In the genomic region with DNA sequence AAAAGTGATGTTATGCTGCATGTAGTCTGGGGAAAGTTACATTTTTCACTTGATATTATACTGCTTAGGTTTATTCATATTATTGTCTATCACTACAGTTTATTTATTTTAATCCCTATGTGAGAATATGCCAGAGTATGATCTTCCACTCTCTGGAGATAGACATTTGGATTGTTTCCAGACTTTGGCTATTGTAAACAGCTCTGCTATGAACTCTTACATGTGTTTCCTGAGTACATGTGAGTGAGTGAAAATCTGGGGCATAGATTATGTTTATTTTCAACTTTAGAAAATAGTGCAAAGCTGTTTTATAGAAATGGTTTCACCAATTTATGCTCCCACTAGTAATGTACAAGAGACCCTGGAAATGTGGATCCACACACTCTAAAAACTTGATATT, we compare ENCODE assay signal across 19 cellular contexts. TPM values are rescaled to one million over a fixed set of nuclear protein-coding genes. Genes with fewer than 3 reads are reported as not detected.
A peak's percentile ranks its signal among the peaks of the same experiment; 100 is the strongest.
DNase-seq lines count a peak whose midpoint lies in the region; ATAC-seq, FAIRE-seq and TF ChIP-seq lines count a peak whose summit lies in the region.
"Had no signal": no experiment of that assay in that cellular context is flagged by ENCODE, and none has a peak within 500 bp of the region (broad histone marks: within the 10 kb centered on the region; RNA-seq: fewer than 3 reads in every experiment).

No MANE protein-coding gene starts in this region.

- no peak for FAIRE-seq in HepG2 (lab: Jason Lieb, UNC)
- FAIRE-seq: A549, D721Med had no signal

- no peaks in the 10 kb centered on the region for H3K36me3 Mint-ChIP-seq in activated naive CD4-positive, alpha-beta T cell treated with anti-CD3 and anti-CD28 coated beads, Interleukin-2, amount 10 ng/mL, durations not matched to agents 7 days and 5 days
- H3K36me3 Mint-ChIP-seq: CD8-positive, alpha-beta memory T cell had no signal

- no peak overlapping the region for H3K27ac Mint-ChIP-seq in activated naive CD4-positive, alpha-beta T cell treated with anti-CD3 and anti-CD28 coated beads, Interleukin-2, amount 10 ng/mL, durations not matched to agents 7 days and 5 days
- H3K27ac Mint-ChIP-seq: CD8-positive, alpha-beta memory T cell had no signal

- in situ Hi-C loops in HepG2 (cut with HindIII; ENCODE audit: extremely low pct_ligation_motif_present, low pct_unique_long_range_greater_than_20kb) = no loop called here

- no peak overlapping the region for H3K4me3 Mint-ChIP-seq in activated naive CD4-positive, alpha-beta T cell treated with anti-CD3 and anti-CD28 coated beads, Interleukin-2, amount 10 ng/mL, durations not matched to agents 7 days and 5 days
- H3K4me3 Mint-ChIP-seq: CD8-positive, alpha-beta memory T cell had no signal

- peaks cover 4% of the 10 kb centered on the region for H3K4me1 Mint-ChIP-seq in activated naive CD4-positive, alpha-beta T cell treated with anti-CD3 and anti-CD28 coated beads, Interleukin-2, amount 10 ng/mL, durations not matched to agents 7 days and 5 days
- H3K4me1 Mint-ChIP-seq: CD8-positive, alpha-beta memory T cell had no signal

- H3K9me3 Mint-ChIP-seq in activated naive CD4-positive, alpha-beta T cell treated with anti-CD3 and anti-CD28 coated beads, Interleukin-2, amount 10 ng/mL, durations not matched to agents 7 days and 5 days = no peaks in the 10 kb centered on the region
- H3K9me3 Mint-ChIP-seq: CD8-positive, alpha-beta memory T cell had no signal

- DNase-seq in NCI-H2196 (lab: John Stamatoyannopoulos, UW; ENCODE audit: unreplicated experiment) = peak; percentile 12
- no peak for DNase-seq in NCI-H2196 treated with DMSO at 0.1 percent for 48 hours (lab: John Stamatoyannopoulos, UW; ENCODE audit: unreplicated experiment)
- peak; percentile 1 for DNase-seq in NCI-H1694 treated with DMSO at 0.1 percent for 48 hours (lab: John Stamatoyannopoulos, UW)
- DNase-seq in dermis blood vessel endothelial cell = peak; percentile 93
- DNase-seq in HepG2 (ENCODE audit: low spot score) = no peak
- DNase-seq in activated naive CD4-positive, alpha-beta T cell treated with anti-CD3 and anti-CD28 coated beads, Interleukin-2, amount 10 ng/mL, durations not matched to agents 7 days and 5 days = no peak
- DNase-seq: CD8-positive, alpha-beta memory T cell; EL; GOT3; KG1; NCI-H1436 treated with DMSO at 0.1 percent for 48 hours; NCI-H510A treated with DMSO at 0.1 percent for 48 hours; NCI-H82; SK-N-SH had no signal

- no peak overlapping the region for H3K27ac ChIP-seq in HepG2 (ENCODE audit: extremely low read length, insufficient read depth, low read length)
- H3K27ac ChIP-seq: A549; BLaER1 treated with 17β-estradiol and CSF1 and Interleukin-3, amounts not matched to agents 10 nM and 100 nM had no signal

- CTCF ChIA-PET in HepG2 (lab: Yijun Ruan, JAX; ENCODE audit: low intra/inter-chr PET ratio, low total read pairs) = no interaction called here
- CTCF ChIA-PET in activated naive CD4-positive, alpha-beta T cell treated with anti-CD3 and anti-CD28 coated beads, Interleukin-2, amount 10 ng/mL, durations not matched to agents 7 days and 5 days (lab: Charles Lee) = no interaction called here

- no peak overlapping the region for H3K4me3 ChIP-seq in HepG2 (replicated peaks in 1 of 3; ENCODE audit: insufficient read depth in 1 of 3, low read depth in 2 of 3, low read length in 3 of 3)
- H3K4me3 ChIP-seq: A549; BLaER1 treated with 17β-estradiol and CSF1 and Interleukin-3, amounts not matched to agents 10 nM and 100 nM had no signal

- BruUV-seq in HepG2 (replicated peaks; lab: Mats Ljungman, UMichigan) = no TSS peak

- TF ChIP-seq CTCF in HepG2 (CRISPR knock-in tag; IDR thresholded peaks at IDR 0.05) = no peak

- no peaks in the 10 kb centered on the region for H3K36me3 ChIP-seq in HepG2 (replicated peaks in 1 of 2; ENCODE audit: control insufficient read depth in 1 of 2, insufficient read depth in 2 of 2, low read length in 2 of 2)
- H3K36me3 ChIP-seq: BLaER1 treated with 17β-estradiol and CSF1 and Interleukin-3, amounts not matched to agents 10 nM and 100 nM had no signal

- intact Hi-C loops in HepG2 (cut with micrococcal nuclease; ENCODE audit: unreplicated experiment) = no loop called here

- no peak overlapping the region for H3K4me2 ChIP-seq in HepG2 (ENCODE audit: low read depth, low read length)
- H3K4me2 ChIP-seq: A549; BLaER1 treated with 17β-estradiol and CSF1 and Interleukin-3, amounts not matched to agents 10 nM and 100 nM; SK-N-SH had no signal

- TF ChIP-seq EP300 in HepG2 (IDR thresholded peaks at IDR 0.05; ENCODE audit: low read depth in 2 of 2, low read length in 2 of 2) (no peak), HepG2 (CRISPR knock-in tag; IDR thresholded peaks at IDR 0.05; ENCODE audit: borderline replicate concordance) (no peak)

- H3K79me2 ChIP-seq in HepG2 (ENCODE audit: insufficient read depth, low read length) = no peaks in the 10 kb centered on the region

- no peaks in the 10 kb centered on the region for H3K4me1 ChIP-seq in HepG2 (ENCODE audit: insufficient read depth, low read length)
- H3K4me1 ChIP-seq: A549 had no signal

- no peaks in the 10 kb centered on the region for H4K20me1 ChIP-seq in HepG2 (ENCODE audit: insufficient read depth, low read length)
- H4K20me1 ChIP-seq: BLaER1 treated with 17β-estradiol and CSF1 and Interleukin-3, amounts not matched to agents 10 nM and 100 nM had no signal

- TF ChIP-seq POLR2A in HepG2 (IDR thresholded peaks at IDR 0.05; ENCODE audit: insufficient read depth in 1 of 2, low read depth in 2 of 2, low read length in 2 of 2) = no peak

- POLR2A ChIA-PET in HepG2 (lab: Yijun Ruan, JAX) = no interaction called here

- peaks cover 4% of the 10 kb centered on the region; the same call in 1 of the 2 replicates for H3K9me3 ChIP-seq in HepG2 (ENCODE audit: low read length)
- H3K9me3 ChIP-seq: SK-N-SH had no signal

- no peak overlapping the region for H3K9ac ChIP-seq in HepG2 (ENCODE audit: insufficient read depth, low read depth, low read length)
- H3K9ac ChIP-seq: BLaER1 treated with 17β-estradiol and CSF1 and Interleukin-3, amounts not matched to agents 10 nM and 100 nM; SK-N-SH had no signal

- H3K27me3 Mint-ChIP-seq in activated naive CD4-positive, alpha-beta T cell treated with anti-CD3 and anti-CD28 coated beads, Interleukin-2, amount 10 ng/mL, durations not matched to agents 7 days and 5 days = peaks cover 8% of the 10 kb centered on the region

- H2AFZ ChIP-seq in HepG2 (ENCODE audit: low read length) = no peak overlapping the region

- peaks cover 3 to 19% of the 10 kb centered on the region in 2 experiments; a peak in 4 of 5 replicates for H3K27me3 ChIP-seq in HepG2 (ENCODE audit: control insufficient read depth in 1 of 2, insufficient read depth in 2 of 2, low read length in 2 of 2)
- H3K27me3 ChIP-seq: BLaER1 treated with 17β-estradiol and CSF1 and Interleukin-3, amounts not matched to agents 10 nM and 100 nM had no signal

- no peak for TF ChIP-seq RAD21 in HepG2 (CRISPR knock-in tag; IDR thresholded peaks at IDR 0.05)

- ATAC-seq in HepG2 (no peak), HG03139 (IDR thresholded peaks at IDR 0.05; ENCODE audit: unreplicated experiment) (no peak), GM18867 (IDR thresholded peaks at IDR 0.05; ENCODE audit: unreplicated experiment) (no peak)
- ATAC-seq: A549 had no signal

TF ChIP-seq in HepG2, 621 proteins besides CTCF, POLR2A, EP300 and RAD21:
- TF ChIP-seq FOXA3 (CRISPR knock-in tag; IDR thresholded peaks at IDR 0.05) (peak; percentile 46; the same call in 1 of the 2 replicates), CREM (IDR thresholded peaks at IDR 0.05) (no peak), CREM (CRISPR knock-in tag; IDR thresholded peaks at IDR 0.05) (no peak)

RNA-seq across cellular contexts. Expression of gene EPAS1, which starts 49.0 kb away (rescaled TPM):
- total RNA-seq in dermis blood vessel endothelial cell (283 and 362 TPM in 2 replicates), HepG2 (2016; rRNA removed; fragmentation: Illumina TruSeq; extraction: Trizol) (47.1 and 64.9 TPM in 2 replicates)
- 15.6 and 21.2 TPM in 2 replicates for total RNA-seq in HepG2 (2016; cell fraction: cytosol; rRNA removed; fragmentation: Illumina TruSeq; extraction: Trizol; ENCODE audit: low read depth)
- total RNA-seq in HepG2 (2016; cell fraction: insoluble cytoplasmic fraction; rRNA removed; fragmentation: Illumina TruSeq; extraction: Trizol) = 45.9 and 54.8 TPM in 2 replicates
- 54.5 and 63.7 TPM in 2 replicates for total RNA-seq in HepG2 (2016; cell fraction: membrane; rRNA removed; fragmentation: Illumina TruSeq; extraction: Trizol)
- total RNA-seq in HepG2 (2016; cell fraction: nucleus; rRNA removed; fragmentation: Illumina TruSeq; extraction: Trizol) = 54.3 and 61.3 TPM in 2 replicates
- polyA plus RNA-seq in HepG2 (2011; rRNA removed) = 182 and 202 TPM in 2 replicates
- 62.2 and 87.1 TPM in 2 replicates for polyA plus RNA-seq in HepG2 (2011; cell fraction: cytosol; rRNA removed)
- 133 and 141 TPM in 2 replicates for polyA plus RNA-seq in HepG2 (2011; cell fraction: nucleus; rRNA removed)
- 97.8 and 103 TPM in 2 replicates for polyA plus RNA-seq in HepG2 (2012)
- 15.2 and 19.3 TPM in 2 replicates for polyA plus RNA-seq in HepG2 (2016; cell fraction: cytosol; fragmentation: Illumina TruSeq; extraction: Trizol; ENCODE audit: low read depth)
- polyA plus RNA-seq in HepG2 (2016; cell fraction: insoluble cytoplasmic fraction; fragmentation: Illumina TruSeq; extraction: Trizol; ENCODE audit: low read depth) = 72.5 and 91.0 TPM in 2 replicates
- polyA plus RNA-seq in HepG2 (2016; cell fraction: membrane; fragmentation: Illumina TruSeq; extraction: Trizol; ENCODE audit: low read depth) = 64.7 and 77.7 TPM in 2 replicates
- 74.5 and 82.8 TPM in 2 replicates for polyA plus RNA-seq in HepG2 (2016; cell fraction: nucleus; fragmentation: Illumina TruSeq; extraction: Trizol; ENCODE audit: insufficient read depth, low read depth)
- polyA minus RNA-seq in HepG2 (2011; rRNA and poly(A)+ RNA removed; ENCODE audit: low replicate concordance) = 156 and 217 TPM in 2 replicates
- polyA minus RNA-seq in HepG2 (2011; cell fraction: cytosol; rRNA and poly(A)+ RNA removed) = 122 and 129 TPM in 2 replicates
- 185 and 262 TPM in 2 replicates for polyA minus RNA-seq in HepG2 (2011; cell fraction: nucleus; rRNA and poly(A)+ RNA removed)

Comparison
In these comparisons a context has a peak if more than half of its experiments do, and no peak if none do; other contexts are left out.
1. DNase-seq: peak in NCI-H2196 (single experiment), NCI-H1694 treated with DMSO at 0.1 percent for 48 hours (single experiment) and dermis blood vessel endothelial cell (single experiment); none in NCI-H2196 treated with DMSO at 0.1 percent for 48 hours (single experiment), HepG2 (single experiment) and activated naive CD4-positive, alpha-beta T cell treated with anti-CD3 and anti-CD28 coated beads, Interleukin-2, amount 10 ng/mL, durations not matched to agents 7 days and 5 days (single experiment).